In the genomic region with DNA sequence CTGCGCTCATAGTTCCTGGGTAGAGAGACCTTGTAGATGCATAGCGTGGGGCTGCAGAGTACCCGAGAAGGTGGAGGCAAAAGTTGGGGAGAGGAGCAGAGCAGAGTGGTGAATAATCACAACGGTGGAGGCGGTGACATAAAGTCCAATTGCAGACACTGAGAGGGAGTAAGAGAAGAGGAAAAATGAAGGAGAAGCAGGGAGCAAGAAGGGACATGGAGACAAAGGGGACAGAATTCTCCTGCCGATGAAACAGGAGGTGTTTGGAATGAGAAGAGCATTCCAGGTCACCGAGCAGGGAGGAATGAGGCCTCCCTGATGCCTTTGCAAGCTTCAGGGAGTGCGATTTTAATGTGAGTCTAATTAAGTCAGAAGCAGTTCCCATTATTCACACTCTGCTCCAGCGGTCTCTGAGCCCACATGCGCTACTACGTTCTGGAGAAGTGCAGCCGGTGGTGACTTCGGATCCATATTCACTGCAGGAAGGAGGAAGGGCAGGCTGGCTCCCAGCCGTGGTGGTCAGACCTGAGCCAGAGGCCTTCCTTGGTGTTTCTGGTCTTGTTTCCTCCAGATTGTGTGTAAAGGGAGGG, we compare ENCODE assay signal across 15 cellular contexts.
DNase-seq lines count a peak whose midpoint lies in the region; ATAC-seq and TF ChIP-seq lines count a peak whose summit lies in the region.
"Had no signal": no experiment of that assay in that cellular context is flagged by ENCODE, and none has a peak within 500 bp of the region (broad histone marks: within the 10 kb centered on the region; RNA-seq: fewer than 3 reads in every experiment).

No MANE protein-coding gene starts in this region.

- no peak overlapping the region for H2BK120ac ChIP-seq in mesendoderm (ENCODE audit: low read depth, low read length)

- H3K23ac ChIP-seq in mesendoderm (ENCODE audit: low read length): peak overlapping the region; percentile 69

- no peak overlapping the region for H4K5ac ChIP-seq in mesendoderm (ENCODE audit: low read length)

- no peaks in the 10 kb centered on the region for H3K36me3 Mint-ChIP-seq in osteocyte (ENCODE audit: unreplicated experiment)
- H3K36me3 Mint-ChIP-seq: CD8-positive, alpha-beta memory T cell had no signal

- H3K36me3 ChIP-seq in right atrium auricular region (no peaks in the 10 kb centered on the region), mesendoderm (ENCODE audit: control insufficient read depth, insufficient read depth, low read length) (no peaks in the 10 kb centered on the region), suprapubic skin (no peaks in the 10 kb centered on the region)
- H3K36me3 ChIP-seq: BLaER1 had no signal

- H3K9me3 ChIP-seq in right atrium auricular region: no peaks in the 10 kb centered on the region
- H3K9me3 ChIP-seq in suprapubic skin: no peaks in the 10 kb centered on the region
- H3K9me3 ChIP-seq: BLaER1, Caco-2 had no signal

- no peak for ATAC-seq in Right ventricle myocardium superior (ENCODE audit: poor library complexity)
- no peak for ATAC-seq in GM21360 (IDR thresholded peaks at IDR 0.05; ENCODE audit: unreplicated experiment)
- no peak for ATAC-seq in GM19452 (IDR thresholded peaks at IDR 0.05; ENCODE audit: unreplicated experiment)

- H3K4me1 ChIP-seq in right atrium auricular region (no peaks in the 10 kb centered on the region), mesendoderm (ENCODE audit: control insufficient read depth, low read depth, low read length) (peaks cover 5% of the 10 kb centered on the region), suprapubic skin (peaks cover 8% of the 10 kb centered on the region)
- H3K4me1 ChIP-seq: BLaER1, Caco-2 had no signal

- no peaks in the 10 kb centered on the region for H3K4me1 Mint-ChIP-seq in osteocyte (ENCODE audit: unreplicated experiment)
- H3K4me1 Mint-ChIP-seq: CD8-positive, alpha-beta memory T cell had no signal

- peaks cover 26% of the 10 kb centered on the region for H3K9me3 Mint-ChIP-seq in osteocyte (ENCODE audit: unreplicated experiment)
- H3K9me3 Mint-ChIP-seq: H9 had no signal

- H3K9ac ChIP-seq in mesendoderm (ENCODE audit: low read length): no peak overlapping the region
- H3K9ac ChIP-seq: BLaER1 had no signal

- no peak for TF ChIP-seq POLR2A in suprapubic skin (IDR thresholded peaks at IDR 0.05)

- H3K79me1 ChIP-seq in mesendoderm (ENCODE audit: low read length): no peaks in the 10 kb centered on the region

- intact Hi-C loops in Right ventricle myocardium superior (cut with DNase I): no loop called here

- no peak overlapping the region for H3K4me2 ChIP-seq in mesendoderm (ENCODE audit: low read length)
- H3K4me2 ChIP-seq: BLaER1 had no signal

- no peak overlapping the region for H3K27ac Mint-ChIP-seq in osteocyte (ENCODE audit: unreplicated experiment)

- H4K8ac ChIP-seq in mesendoderm (ENCODE audit: low read depth, low read length): no peak overlapping the region

- H2AK5ac ChIP-seq in mesendoderm (ENCODE audit: low read length): no peak overlapping the region

- no peak overlapping the region for H3K18ac ChIP-seq in mesendoderm (ENCODE audit: low read length)

- no CpG with 5 or more reads among the region's 14 CpGs for WGBS in mesendoderm (ENCODE audit: extremely low coverage, insufficient coverage, low lambda C conversion rate)
- 79% methylated on average over 14 of the region's 14 CpGs for WGBS in suprapubic skin

- DNase-seq in right atrium auricular region (ENCODE audit: low spot score) (peak; percentile 16), Right ventricle myocardium superior (no peak), mesendoderm (no peak), osteocyte (ENCODE audit: extremely low spot score, unreplicated experiment) (peak; percentile 64), suprapubic skin (ENCODE audit: low spot score in 2 of 2) (no peak)
- DNase-seq: 8988T; AML-193; Caco-2; CD8-positive, alpha-beta memory T cell; GOT3; H9 had no signal

- H2BK15ac ChIP-seq in mesendoderm (replicated peaks; ENCODE audit: low read depth): no peak overlapping the region

- no peaks in the 10 kb centered on the region for H3K27me3 Mint-ChIP-seq in osteocyte (ENCODE audit: unreplicated experiment)
- H3K27me3 Mint-ChIP-seq: CD8-positive, alpha-beta memory T cell had no signal

- no peak overlapping the region for H3K4ac ChIP-seq in mesendoderm (ENCODE audit: low read depth, low read length)

- no peak overlapping the region for H3K27ac ChIP-seq in right atrium auricular region
- H3K27ac ChIP-seq in mesendoderm (ENCODE audit: low read depth, low read length): no peak overlapping the region
- no peak overlapping the region for H3K27ac ChIP-seq in suprapubic skin
- H3K27ac ChIP-seq: BLaER1, HL-60 had no signal

- no peak overlapping the region for H2BK5ac ChIP-seq in mesendoderm (ENCODE audit: low read length)

- no peak overlapping the region for H3K4me3 Mint-ChIP-seq in osteocyte (ENCODE audit: unreplicated experiment)
- H3K4me3 Mint-ChIP-seq: CD8-positive, alpha-beta memory T cell; H9 had no signal

- TF ChIP-seq CTCF in right atrium auricular region (IDR thresholded peaks at IDR 0.05): no peak
- no peak for TF ChIP-seq CTCF in osteocyte (IDR thresholded peaks at IDR 0.05)
- no peak for TF ChIP-seq CTCF in suprapubic skin (IDR thresholded peaks at IDR 0.05)

- no peak overlapping the region for H3K4me3 ChIP-seq in right atrium auricular region
- H3K4me3 ChIP-seq in mesendoderm (ENCODE audit: low read length): no peak overlapping the region
- no peak overlapping the region for H3K4me3 ChIP-seq in suprapubic skin
- H3K4me3 ChIP-seq: BLaER1 had no signal

- H3K56ac ChIP-seq in mesendoderm (ENCODE audit: low read length): peak overlapping the region; percentile 35

- no peaks in the 10 kb centered on the region for H3K79me2 ChIP-seq in mesendoderm (ENCODE audit: control insufficient read depth, insufficient read depth, low read length)

- TF ChIP-seq EP300 in suprapubic skin (IDR thresholded peaks at IDR 0.05): no peak

- H3K27me3 ChIP-seq in right atrium auricular region (no peaks in the 10 kb centered on the region), mesendoderm (ENCODE audit: insufficient read depth, low read length, poor library complexity) (no peaks in the 10 kb centered on the region), suprapubic skin (no peaks in the 10 kb centered on the region)
- H3K27me3 ChIP-seq: BLaER1 had no signal

Comparison
In these comparisons a context has a peak if more than half of its experiments do, and no peak if none do; other contexts are left out.
1. DNase-seq: peak in right atrium auricular region (single experiment) and osteocyte (single experiment); none in Right ventricle myocardium superior (single experiment), mesendoderm (single experiment) and suprapubic skin (0 of 2).